In genomic region chr5:148941810-148942209, GRCh38 we compare ENCODE assay signal across 19 cellular contexts.
DNase-seq lines count a peak whose midpoint lies in the region; ATAC-seq and TF ChIP-seq lines count a peak whose summit lies in the region.
"Had no signal": no experiment of that assay in that cellular context is flagged by ENCODE, and none has a peak within 500 bp of the region (broad histone marks: within the 10 kb centered on the region; RNA-seq: fewer than 3 reads in every experiment).

No MANE protein-coding gene starts in this region.

- H3K9me3 ChIP-seq in upper lobe of right lung = no peaks in the 10 kb centered on the region
- no peaks in the 10 kb centered on the region for H3K9me3 ChIP-seq in right lobe of liver
- H3K9me3 ChIP-seq: A549, Caco-2 had no signal

- WGBS in right lobe of liver (ENCODE audit: insufficient coverage, low coverage, low lambda C conversion rate, missing lambda C conversion rate) = 33% methylated on average over 1 of the region's 1 CpG

- H3K36me3 ChIP-seq in H7 (replicated peaks; ENCODE audit: control insufficient read depth, insufficient read depth, low read length) (no peaks in the 10 kb centered on the region), upper lobe of right lung (no peaks in the 10 kb centered on the region), right lobe of liver (no peaks in the 10 kb centered on the region)

- DNase-seq in H7 = peak; percentile 22
- peak; percentile 37 for DNase-seq in dermis blood vessel endothelial cell
- peak; percentile 9 for DNase-seq in islet precursor cell
- DNase-seq in upper lobe of right lung = no peak
- no peak for DNase-seq in NCI-H526 treated with DMSO at 0.1 percent for 48 hours (lab: John Stamatoyannopoulos, UW)
- DNase-seq in right lobe of liver = no peak
- DNase-seq: 8988T; ACHN; C1 segment of cervical spinal cord; Caco-2; CD4-positive, CD25-positive, alpha-beta regulatory T cell; CD8-positive, alpha-beta T cell; DMS153; DND-41; GM23248; H9 had no signal

- TF ChIP-seq CTCF in upper lobe of right lung (IDR thresholded peaks at IDR 0.05) (no peak), right lobe of liver (IDR thresholded peaks at IDR 0.05) (no peak)

- H3K27me3 ChIP-seq in H7 (ENCODE audit: control insufficient read depth, insufficient read depth, low read length) = no peaks in the 10 kb centered on the region
- H3K27me3 ChIP-seq in upper lobe of right lung = no peaks in the 10 kb centered on the region
- no peaks in the 10 kb centered on the region for H3K27me3 ChIP-seq in right lobe of liver

- peaks cover 6% of the 10 kb centered on the region for H3K4me1 ChIP-seq in upper lobe of right lung
- H3K4me1 ChIP-seq in right lobe of liver = no peaks in the 10 kb centered on the region
- H3K4me1 ChIP-seq: A549, Caco-2 had no signal

- intact Hi-C loops in upper lobe of right lung (cut with DNase I) = no loop called here
- intact Hi-C loops in right lobe of liver (cut with DNase I) = no loop called here

- H3K4me3 ChIP-seq in H7 (ENCODE audit: insufficient read depth, low read depth, low read length) (no peak overlapping the region), upper lobe of right lung (no peak overlapping the region), right lobe of liver (no peak overlapping the region)
- H3K4me3 ChIP-seq: A549, GM23248 had no signal

- H3K27ac ChIP-seq in upper lobe of right lung (no peak overlapping the region), right lobe of liver (no peak overlapping the region)
- H3K27ac ChIP-seq: A549, GM23248 had no signal

- TF ChIP-seq POLR2A in right lobe of liver (IDR thresholded peaks at IDR 0.05) = no peak

- ATAC-seq in upper lobe of right lung = peak; percentile 72
- ATAC-seq in GM21619 (IDR thresholded peaks at IDR 0.05; ENCODE audit: unreplicated experiment) = no peak
- ATAC-seq in right lobe of liver = no peak
- ATAC-seq: A549; CD8-positive, alpha-beta T cell; HCT116 had no signal

Comparison
In these comparisons a context has a peak if more than half of its experiments do, and no peak if none do; other contexts are left out.
1. DNase-seq: peak in H7 (single experiment), dermis blood vessel endothelial cell (single experiment) and islet precursor cell (single experiment); none in upper lobe of right lung (single experiment), NCI-H526 treated with DMSO at 0.1 percent for 48 hours (single experiment) and right lobe of liver (0 of 3).